1 cellular context compared by ENCODE assay signal in genomic region chr2:10732924-10733583, GRCh38.
TF ChIP-seq lines count a peak whose summit lies in the region.

No MANE protein-coding gene starts in this region.

TF ChIP-seq in HepG2, 621 proteins besides CTCF, POLR2A, EP300 and RAD21:
- no peak for TF ChIP-seq ZNF329 (CRISPR knock-in tag; IDR thresholded peaks at IDR 0.05; ENCODE audit: low read depth)
- TF ChIP-seq RNF2 (conservative IDR thresholded peaks at IDR 0.05; ENCODE audit: low read depth), result peak; percentile 70
TF ChIP-seq in HepG2: peak in this region for 1.
